ENCODE assay signal across 19 cellular contexts in genomic region chr9:132494857-132495256, GRCh38.
"Had no signal": no experiment of that assay in that cellular context is flagged by ENCODE, and none has a peak within 500 bp of the region (broad histone marks: within the 10 kb centered on the region; RNA-seq: fewer than 3 reads in every experiment).

No MANE protein-coding gene starts in this region.

- H3K27ac ChIP-seq: HL-60 had no signal

- H3K4me2 ChIP-seq: SK-N-SH had no signal

- H3K9me3 ChIP-seq: SK-N-SH had no signal

- H3K9ac ChIP-seq: SK-N-SH had no signal

- DNase-seq: KBM-7; MV-4-11; NCI-H1048; NCI-H1436 treated with DMSO at 0.1 percent for 48 hours; NCI-H1694; NCI-H187 treated with DMSO at 0.1 percent for 48 hours; NCI-H345; NCI-H446 treated with DMSO at 0.1 percent for 48 hours; NCI-H510A treated with DMSO at 0.1 percent for 48 hours; NCI-H82; NK-92 treated with Interleukin-12 subunit alpha and Interleukin-12 subunit beta, amount 100 ng/mL, for 24 hours; Right ventricle myocardium superior; RPMI8226; SIG-M5; SK-N-SH; SW 1271 had no signal

- FAIRE-seq: HTR-8/SVneo, RCC 7860 had no signal
